ENCODE assay signal across 9 cellular contexts in the genomic region with DNA sequence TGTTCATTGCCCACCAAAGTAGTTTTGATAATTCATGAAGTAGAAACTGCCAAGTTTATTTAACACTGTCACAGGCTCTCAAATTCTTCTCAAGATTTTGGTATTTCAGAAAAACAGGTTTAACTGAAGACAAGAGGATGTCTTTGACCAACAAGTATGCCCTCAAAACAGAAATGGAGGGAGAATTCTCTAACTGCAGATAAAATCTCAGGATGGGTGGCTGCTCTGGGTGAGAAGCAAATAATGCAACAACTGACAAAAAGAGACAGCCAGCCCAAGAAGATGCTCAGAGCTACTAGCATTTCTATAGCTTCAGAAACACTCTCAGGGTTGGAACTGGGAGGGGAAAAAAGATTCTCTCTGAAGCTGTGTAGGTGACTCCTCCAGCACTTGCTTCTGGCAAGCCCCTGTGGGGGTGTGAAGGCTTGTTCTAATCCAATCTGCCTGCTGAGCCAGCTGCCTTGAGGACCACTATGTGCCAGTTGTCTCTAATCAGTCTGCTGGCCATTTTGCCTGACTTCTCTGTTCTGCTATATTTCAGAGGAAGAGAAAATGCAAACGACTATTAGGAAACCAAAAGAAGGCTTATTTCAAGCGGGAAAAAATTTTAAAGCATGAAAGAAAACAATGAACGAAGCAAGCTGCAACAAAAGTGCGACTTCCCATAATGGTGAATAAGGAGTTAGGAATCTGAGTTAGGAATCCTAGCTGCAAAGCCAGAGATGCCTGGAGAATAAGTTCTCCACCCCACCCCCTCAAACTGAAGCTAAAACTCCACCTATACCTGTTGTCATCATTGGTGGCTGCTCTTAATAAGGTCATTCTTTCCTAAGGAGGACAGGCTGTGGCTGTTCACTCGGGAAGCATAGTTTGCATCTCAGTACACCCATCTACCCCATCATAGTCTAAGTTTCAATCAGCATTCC.
DNase-seq lines count a peak whose midpoint lies in the region; ATAC-seq and TF ChIP-seq lines count a peak whose summit lies in the region.
"Had no signal": no experiment of that assay in that cellular context is flagged by ENCODE, and none has a peak within 500 bp of the region (broad histone marks: within the 10 kb centered on the region; RNA-seq: fewer than 3 reads in every experiment).

No MANE protein-coding gene starts in this region.

- no peak overlapping the region for H3K4me3 Mint-ChIP-seq in glutamatergic neuron (ENCODE audit: unreplicated experiment)

- H3K9me3 Mint-ChIP-seq in glutamatergic neuron (ENCODE audit: unreplicated experiment): no peaks in the 10 kb centered on the region

- no peak for TF ChIP-seq POLR2A in transverse colon (IDR thresholded peaks at IDR 0.05)

- no peak overlapping the region for H3K9ac ChIP-seq in HUES64 (ENCODE audit: low read depth, low read length)
- H3K9ac ChIP-seq in adipocyte (ENCODE audit: low read length): no peak overlapping the region

- no peaks in the 10 kb centered on the region for H3K36me3 ChIP-seq in HUES64 (ENCODE audit: insufficient read depth, low read length)
- no peaks in the 10 kb centered on the region for H3K36me3 ChIP-seq in adipocyte (ENCODE audit: control insufficient read depth, insufficient read depth, low read length, severe bottlenecking)
- no peaks in the 10 kb centered on the region for H3K36me3 ChIP-seq in transverse colon
- H3K36me3 ChIP-seq in HAP-1 (replicated peaks): no peaks in the 10 kb centered on the region
- H3K36me3 ChIP-seq: pancreas had no signal

- 47% methylated on average over 5 of the region's 5 CpGs for WGBS in HUES64
- 37 to 61% methylated on average over 4 to 5 of the region's 5 CpGs for WGBS in transverse colon (ENCODE audit: low coverage in 1 of 2), 2 donors

- ATAC-seq in HG03159 (IDR thresholded peaks at IDR 0.05; ENCODE audit: unreplicated experiment): no peak
- ATAC-seq: pancreas had no signal

- in situ Hi-C loops in transverse colon (cut with MboI; ENCODE audit: low pct_ligation_motif_present in 1 of 4, low pct_unique_long_range_greater_than_20kb in 1 of 4, low sequenced_read_pairs in 3 of 4) (no loop called here), HAP-1 (cut with MboI; ENCODE audit: low sequenced_read_pairs) (no loop called here)

- H3K9me3 ChIP-seq in HUES64 (ENCODE audit: insufficient read depth, low read depth, low read length) (no peaks in the 10 kb centered on the region), adipocyte (ENCODE audit: control insufficient read depth, low read length) (no peaks in the 10 kb centered on the region), transverse colon (no peaks in the 10 kb centered on the region), HAP-1 (no peaks in the 10 kb centered on the region)
- H3K9me3 ChIP-seq: pancreas had no signal

- H3K27ac Mint-ChIP-seq in glutamatergic neuron (ENCODE audit: unreplicated experiment): no peak overlapping the region

- peaks cover 4% of the 10 kb centered on the region for H3K27me3 Mint-ChIP-seq in glutamatergic neuron (ENCODE audit: unreplicated experiment)

- DNase-seq in adipocyte (ENCODE audit: low read depth) (peak; percentile 57), glutamatergic neuron (peak; percentile 25), transverse colon (no peak), GF-D8 (lab: John Stamatoyannopoulos, UW) (no peak), HAP-1 (ENCODE audit: low spot score in 2 of 2) (no peak)
- DNase-seq: pancreas, SHP77 treated with DMSO at 0.1 percent for 48 hours had no signal

- no peak for TF ChIP-seq CTCF in glutamatergic neuron (IDR thresholded peaks at IDR 0.05; ENCODE audit: partially characterized antibody, unreplicated experiment)
- no peak for TF ChIP-seq CTCF in transverse colon (IDR thresholded peaks at IDR 0.05)

- no peak for TF ChIP-seq EP300 in transverse colon (IDR thresholded peaks at IDR 0.05; ENCODE audit: low read depth)

- H3K27me3 ChIP-seq in HUES64 (ENCODE audit: insufficient read depth, low read length) (no peaks in the 10 kb centered on the region), adipocyte (replicated peaks; ENCODE audit: control insufficient read depth, insufficient read depth, low read length) (no peaks in the 10 kb centered on the region), transverse colon (no peaks in the 10 kb centered on the region), HAP-1 (ENCODE audit: low read depth) (no peaks in the 10 kb centered on the region)
- H3K27me3 ChIP-seq: pancreas had no signal

- H3K4me1 Mint-ChIP-seq in glutamatergic neuron (ENCODE audit: low read depth, unreplicated experiment): peaks cover 18% of the 10 kb centered on the region

- H3K4me3 ChIP-seq in HUES64 (ENCODE audit: low read length) (no peak overlapping the region), adipocyte (ENCODE audit: low read length) (no peak overlapping the region), transverse colon (no peak overlapping the region), HAP-1 (no peak overlapping the region)
- H3K4me3 ChIP-seq: pancreas had no signal

- intact Hi-C loops in transverse colon (cut with DNase I; ENCODE audit: low total_unique reads): loop anchor here (2.0 kb wide), 1 partner anchor 23 kb away; no protein-coding TSS in a partner anchor

- peak overlapping the region; percentile 39 for H3K27ac ChIP-seq in HUES64 (ENCODE audit: low read depth, low read length)
- H3K27ac ChIP-seq in transverse colon: peak overlapping the region in 3 of 4 donors; percentile 6 to 30 (median 9)
- H3K27ac ChIP-seq: pancreas had no signal

- no peaks in the 10 kb centered on the region for H3K36me3 Mint-ChIP-seq in glutamatergic neuron (ENCODE audit: unreplicated experiment)

- H3K4me1 ChIP-seq in HUES64 (ENCODE audit: insufficient read depth, low read length): peaks cover 36% of the 10 kb centered on the region
- H3K4me1 ChIP-seq in adipocyte (ENCODE audit: control insufficient read depth, insufficient read depth, low read length): peaks cover 28% of the 10 kb centered on the region
- H3K4me1 ChIP-seq in transverse colon: peaks cover 6 to 69% (median 47%) of the 10 kb centered on the region in 4 donors
- peaks cover 13% of the 10 kb centered on the region for H3K4me1 ChIP-seq in HAP-1

Comparison
In these comparisons a context has a peak if more than half of its experiments do, and no peak if none do; other contexts are left out.
1. DNase-seq: peak in adipocyte (single experiment) and glutamatergic neuron (single experiment); none in transverse colon (single experiment), GF-D8 (single experiment) and HAP-1 (0 of 2).